Comparison of ENCODE assay signal across 25 cellular contexts in genomic region chr22:39270280-39270679, GRCh38.
"Had no signal": no experiment of that assay in that cellular context is flagged by ENCODE, and none has a peak within 500 bp of the region (broad histone marks: within the 10 kb centered on the region; RNA-seq: fewer than 3 reads in every experiment).

No MANE protein-coding gene starts in this region.

- H3K9me3 Mint-ChIP-seq: activated CD4-positive, alpha-beta T cell treated with anti-CD3 and anti-CD28 coated beads, Interleukin-2, amount 10 ng/mL, durations not matched to agents 24 days and 14 days; activated naive CD4-positive, alpha-beta T cell treated with anti-CD3 and anti-CD28 coated beads, Interleukin-2, amount 50 U/mL, for 72 hours; activated naive CD8-positive, alpha-beta T cell treated with anti-CD3 and anti-CD28 coated beads, Interleukin-2, amount 50 U/mL, for 24 hours; activated T-cell treated with anti-CD3 and anti-CD28 coated beads, Interleukin-2, amount 50 U/mL, for 24 hours; activated T-helper 1 cell treated with anti-CD3 and anti-CD28 coated beads, Interleukin-12 subunit alpha, Interleukin-12 subunit beta, Interleukin-2, Interleukin-4 antibody, amounts not matched to agents 30 ng/mL and 10 ng/mL and 1 ng/mL, durations not matched to agents 14 hours and 24 hours and 36 hours had no signal

- H3K4me3 Mint-ChIP-seq: activated CD4-positive, alpha-beta T cell treated with anti-CD3 and anti-CD28 coated beads, Interleukin-2, amount 10 ng/mL, durations not matched to agents 24 days and 14 days; activated CD8-positive, alpha-beta memory T cell treated with anti-CD3 and anti-CD28 coated beads, Interleukin-2, amount 10 ng/mL, durations not matched to agents 7 days and 5 days; activated naive CD8-positive, alpha-beta T cell treated with anti-CD3 and anti-CD28 coated beads, Interleukin-2, amount 50 U/mL, for 24 hours; activated T-cell treated with anti-CD3 and anti-CD28 coated beads, Interleukin-2, amount 50 U/mL, for 24 hours; activated T-helper 1 cell treated with anti-CD3 and anti-CD28 coated beads, Interleukin-12 subunit alpha, Interleukin-12 subunit beta, Interleukin-2, Interleukin-4 antibody, amounts not matched to agents 30 ng/mL and 10 ng/mL and 1 ng/mL, durations not matched to agents 14 hours and 24 hours and 36 hours; T-helper 1 cell treated with Interleukin-12 subunit alpha and Interleukin-12 subunit beta and Interleukin-4 antibody, amounts not matched to agents 30 μg/mL and 1 μg/mL, for 36 hours; WTC11 had no signal

- H3K4me2 ChIP-seq: PC-9 had no signal

- H3K4me3 ChIP-seq: ascending aorta, body of pancreas, K562, PC-9 had no signal

- H3K4me1 ChIP-seq: ascending aorta, body of pancreas had no signal

- H3K27me3 Mint-ChIP-seq: activated CD4-positive, alpha-beta T cell treated with anti-CD3 and anti-CD28 coated beads, Interleukin-2, amount 10 ng/mL, durations not matched to agents 24 days and 14 days; activated CD8-positive, alpha-beta memory T cell treated with anti-CD3 and anti-CD28 coated beads, Interleukin-2, amount 10 ng/mL, durations not matched to agents 7 days and 5 days; activated naive CD8-positive, alpha-beta T cell treated with anti-CD3 and anti-CD28 coated beads, Interleukin-2, amount 50 U/mL, for 24 hours; activated T-cell treated with anti-CD3 and anti-CD28 coated beads, Interleukin-2, amount 50 U/mL, for 24 hours had no signal

- H2AFZ ChIP-seq: PC-9 had no signal

- H3K27ac ChIP-seq: ascending aorta, body of pancreas, PC-9 had no signal

- FAIRE-seq: K562 had no signal

- H3K9me3 ChIP-seq: ascending aorta, body of pancreas had no signal

- H3K27ac Mint-ChIP-seq: activated CD4-positive, alpha-beta T cell treated with anti-CD3 and anti-CD28 coated beads, Interleukin-2, amount 10 ng/mL, durations not matched to agents 24 days and 14 days; activated CD8-positive, alpha-beta memory T cell treated with anti-CD3 and anti-CD28 coated beads, Interleukin-2, amount 10 ng/mL, durations not matched to agents 7 days and 5 days; activated naive CD4-positive, alpha-beta T cell treated with anti-CD3 and anti-CD28 coated beads, Interleukin-2, amount 50 U/mL, for 72 hours; activated naive CD8-positive, alpha-beta T cell treated with anti-CD3 and anti-CD28 coated beads, Interleukin-2, amount 50 U/mL, for 24 hours; activated T-cell treated with anti-CD3 and anti-CD28 coated beads, Interleukin-2, amount 50 U/mL, for 24 hours; activated T-helper 1 cell treated with anti-CD3 and anti-CD28 coated beads, Interleukin-12 subunit alpha, Interleukin-12 subunit beta, Interleukin-2, Interleukin-4 antibody, amounts not matched to agents 30 ng/mL and 10 ng/mL and 1 ng/mL, durations not matched to agents 14 hours and 24 hours and 36 hours; T-helper 1 cell treated with Interleukin-12 subunit alpha and Interleukin-12 subunit beta and Interleukin-4 antibody, amounts not matched to agents 30 μg/mL and 1 μg/mL, for 36 hours; WTC11 had no signal

- ATAC-seq: activated CD8-positive, alpha-beta memory T cell treated with anti-CD3 and anti-CD28 coated beads, Interleukin-2, amount 10 ng/mL, durations not matched to agents 7 days and 5 days; activated naive CD4-positive, alpha-beta T cell treated with anti-CD3 and anti-CD28 coated beads, Interleukin-2, amount 50 U/mL, for 72 hours; activated naive CD8-positive, alpha-beta T cell treated with anti-CD3 and anti-CD28 coated beads, Interleukin-2, amount 50 U/mL, for 24 hours; body of pancreas had no signal

- DNase-seq: activated CD4-positive, alpha-beta T cell treated with anti-CD3 and anti-CD28 coated beads for 1 hour; activated CD4-positive, alpha-beta T cell treated with anti-CD3 and anti-CD28 coated beads, Interleukin-2, amount 10 ng/mL, durations not matched to agents 24 days and 14 days; activated CD4-positive, alpha-beta T cell treated with anti-CD3 and anti-CD28 coated beads, Interleukin-2, amount 50 U/mL, for 48 hours; activated CD8-positive, alpha-beta memory T cell treated with anti-CD3 and anti-CD28 coated beads, Interleukin-2, amount 10 ng/mL, durations not matched to agents 7 days and 5 days; activated effector memory CD4-positive, alpha-beta T cell treated with Interleukin-2 at 50 U/mL for 16 hours; activated naive CD4-positive, alpha-beta T cell treated with Interleukin-2 at 50 U/mL for 16 hours; activated naive CD8-positive, alpha-beta T cell treated with anti-CD3 and anti-CD28 coated beads, Interleukin-2, amount 50 U/mL, for 24 hours; activated T-cell treated with anti-CD3 and anti-CD28 coated beads, Interleukin-2, amount 50 U/mL, for 24 hours; amniotic stem cell; body of pancreas; Karpas-422; MM.1S; NCI-H1105; NCI-H1436; NCI-H1694 treated with DMSO at 0.1 percent for 48 hours; NCI-H2029 treated with DMSO at 0.1 percent for 48 hours; NCI-H446; NCI-H524; PC-9 had no signal

- H3K36me3 Mint-ChIP-seq: activated CD8-positive, alpha-beta memory T cell treated with anti-CD3 and anti-CD28 coated beads, Interleukin-2, amount 10 ng/mL, durations not matched to agents 7 days and 5 days; activated naive CD4-positive, alpha-beta T cell treated with anti-CD3 and anti-CD28 coated beads, Interleukin-2, amount 50 U/mL, for 72 hours had no signal

- H3K27me3 ChIP-seq: ascending aorta, body of pancreas had no signal

- H3K36me3 ChIP-seq: ascending aorta had no signal
